ENCODE assay signal across 8 cellular contexts in the genomic region with DNA sequence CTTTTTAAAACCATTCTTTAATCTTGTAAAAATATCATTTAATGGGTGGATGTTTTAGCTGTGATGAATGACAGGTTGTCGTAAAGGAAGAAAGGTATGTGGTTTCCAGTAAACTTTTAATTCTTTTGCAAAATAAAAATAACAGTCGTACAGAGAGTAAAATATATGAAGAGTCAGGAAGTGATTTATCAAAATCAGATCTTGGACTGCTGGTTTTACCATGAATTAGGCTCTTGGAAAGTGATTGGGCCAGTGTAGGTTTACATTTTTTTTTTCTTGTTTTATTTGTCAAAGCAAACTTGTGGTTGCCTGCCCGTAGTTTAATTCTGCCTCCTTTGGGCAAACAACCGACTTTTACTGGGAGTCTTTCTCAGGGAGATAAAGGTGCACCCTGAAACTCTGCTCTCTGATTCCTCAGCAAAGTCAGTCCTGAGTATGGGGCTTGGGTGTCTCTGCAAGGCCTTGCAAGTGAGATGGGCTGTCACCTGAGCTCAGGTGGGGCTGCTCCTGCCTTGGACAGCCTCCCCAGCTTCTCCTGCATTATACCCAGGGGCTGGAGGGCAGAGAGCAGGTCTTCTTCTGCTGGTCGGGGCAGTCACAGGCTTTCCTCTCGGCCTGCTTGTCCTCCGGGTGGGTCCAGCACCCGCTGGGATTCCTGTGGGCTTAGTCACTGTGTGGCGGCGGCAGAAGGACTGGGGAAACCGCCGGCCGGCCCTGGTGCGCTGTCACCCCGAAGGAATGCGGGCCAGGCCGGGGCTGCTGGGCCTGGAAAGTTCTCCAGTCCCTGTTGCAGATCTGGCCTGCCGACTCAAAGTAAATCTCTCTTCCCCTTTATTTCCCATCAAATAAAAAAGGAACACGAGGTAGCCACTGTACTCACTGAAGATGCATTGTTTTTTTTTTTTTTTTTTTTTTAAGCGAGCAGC.
DNase-seq lines count a peak whose midpoint lies in the region; ATAC-seq and TF ChIP-seq lines count a peak whose summit lies in the region.

No MANE protein-coding gene starts in this region.

- no peaks in the 10 kb centered on the region for H3K9me3 ChIP-seq in esophagus muscularis mucosa
- H3K9me3 ChIP-seq in mucosa of stomach (ENCODE audit: control insufficient read depth, low read length) = no peaks in the 10 kb centered on the region

- ATAC-seq in GM21723 (IDR thresholded peaks at IDR 0.05; ENCODE audit: unreplicated experiment) (no peak), GM21367 (IDR thresholded peaks at IDR 0.05; ENCODE audit: unreplicated experiment) (no peak), GM21381 (IDR thresholded peaks at IDR 0.05; ENCODE audit: unreplicated experiment) (no peak)

- WGBS in esophagus muscularis mucosa = 31% methylated on average over 17 of the region's 20 CpGs

- no peak for TF ChIP-seq EP300 in esophagus muscularis mucosa (IDR thresholded peaks at IDR 0.05)

- intact Hi-C loops in esophagus muscularis mucosa (cut with DNase I) = no loop called here

- no peak for TF ChIP-seq CTCF in esophagus muscularis mucosa (IDR thresholded peaks at IDR 0.05)

- H3K4me1 ChIP-seq in ACC112 (ENCODE audit: control insufficient read depth, insufficient read depth, low read length, unreplicated experiment) (peaks cover 43% of the 10 kb centered on the region), esophagus muscularis mucosa (peaks cover 60 to 89% (median 68%) of the 10 kb centered on the region in 4 donors), mucosa of stomach (ENCODE audit: control insufficient read depth, insufficient read depth, low read length) (peaks cover 61% of the 10 kb centered on the region)

- H3K27me3 ChIP-seq in ACC112 (ENCODE audit: insufficient read depth, low read length) (no peaks in the 10 kb centered on the region), esophagus muscularis mucosa (no peaks in the 10 kb centered on the region), mucosa of stomach (ENCODE audit: control insufficient read depth, insufficient read depth, low read length) (no peaks in the 10 kb centered on the region)

- TF ChIP-seq POLR2A in esophagus muscularis mucosa (IDR thresholded peaks at IDR 0.05; ENCODE audit: low read depth) = no peak

- peak overlapping the region; percentile 92 for H3K27ac ChIP-seq in ACC112 (ENCODE audit: low read depth, low read length)
- H3K27ac ChIP-seq in esophagus muscularis mucosa (replicated peaks in 1 of 4) = peak overlapping the region; percentile 85 to 91 (median 86)

- DNase-seq in NCI-H460 (ENCODE audit: extremely low read depth, low read depth) = peak; percentile 80
- peak; percentile 94 for DNase-seq in esophagus muscularis mucosa (ENCODE audit: extremely low spot score)
- no peak for DNase-seq in NCI-H1694 (lab: John Stamatoyannopoulos, UW)

- H3K9ac ChIP-seq in mucosa of stomach (ENCODE audit: low read length) = peak overlapping the region; percentile 68

- H3K36me3 ChIP-seq in ACC112 (ENCODE audit: insufficient read depth, low read length) = no peaks in the 10 kb centered on the region; the same call in 1 of the 2 replicates
- H3K36me3 ChIP-seq in esophagus muscularis mucosa = no peaks in the 10 kb centered on the region
- H3K36me3 ChIP-seq in mucosa of stomach (ENCODE audit: control insufficient read depth, insufficient read depth, low read length) = no peaks in the 10 kb centered on the region

- H2AFZ ChIP-seq in ACC112 (ENCODE audit: low read length, unreplicated experiment) = no peak overlapping the region

- H3K79me2 ChIP-seq in ACC112 (ENCODE audit: control insufficient read depth, insufficient read depth, low read length, unreplicated experiment) = peaks cover 81% of the 10 kb centered on the region

- H3K4me3 ChIP-seq in ACC112 (ENCODE audit: low read depth, low read length) (peak overlapping the region; percentile 61), esophagus muscularis mucosa (peak overlapping the region in 3 of 4 donors; percentile 0 to 32 (median 1)), mucosa of stomach (ENCODE audit: low read length) (no peak overlapping the region)
